Comparison of ENCODE assay signal across 7 cellular contexts in genomic region chr1:113835686-113836290, GRCh38. TPM values are rescaled to one million over a fixed set of nuclear protein-coding genes. Genes with fewer than 3 reads are reported as not detected.
DNase-seq lines count a peak whose midpoint lies in the region; ATAC-seq and TF ChIP-seq lines count a peak whose summit lies in the region.

No MANE protein-coding gene starts in this region.

- no peaks in the 10 kb centered on the region for H4K20me1 ChIP-seq in OCI-LY3 (ENCODE audit: insufficient read depth, low read length)

- no peaks in the 10 kb centered on the region for H3K79me2 ChIP-seq in OCI-LY3 (ENCODE audit: low read length)

- no peaks in the 10 kb centered on the region for H3K9me3 Mint-ChIP-seq in stimulated activated naive CD8-positive, alpha-beta T cell treated with anti-CD3 and anti-CD28 coated beads, Interleukin-15, amount 100 ng/mL, for 72 hours

- no peak overlapping the region for H3K4me2 ChIP-seq in OCI-LY3 (ENCODE audit: low read length)

- no peak overlapping the region for H3K9ac ChIP-seq in OCI-LY3 (ENCODE audit: low read length)

- no peaks in the 10 kb centered on the region for H3K4me1 ChIP-seq in OCI-LY3 (ENCODE audit: low read length)

- H3K4me3 ChIP-seq in H7 (ENCODE audit: insufficient read depth, low read depth, low read length) = no peak overlapping the region
- H3K4me3 ChIP-seq in OCI-LY3 (ENCODE audit: low read length) = no peak overlapping the region

- H3K27me3 ChIP-seq in H7 (ENCODE audit: control insufficient read depth, insufficient read depth, low read length) (no peaks in the 10 kb centered on the region; the same call in 1 of the 2 replicates), OCI-LY3 (ENCODE audit: low read depth, low read length) (no peaks in the 10 kb centered on the region)

- no peak overlapping the region for H2AFZ ChIP-seq in OCI-LY3 (ENCODE audit: low read depth, low read length)

- H3K27me3 Mint-ChIP-seq in stimulated activated naive CD8-positive, alpha-beta T cell treated with anti-CD3 and anti-CD28 coated beads, Interleukin-15, amount 100 ng/mL, for 72 hours = no peaks in the 10 kb centered on the region

- H3K27ac ChIP-seq in OCI-LY3 (ENCODE audit: low read length) = no peak overlapping the region

- no peaks in the 10 kb centered on the region for H3K9me3 ChIP-seq in OCI-LY3 (ENCODE audit: insufficient read depth, low read length)

- no peak for ATAC-seq in GM21360 (IDR thresholded peaks at IDR 0.05; ENCODE audit: unreplicated experiment)
- ATAC-seq in stimulated activated naive CD8-positive, alpha-beta T cell treated with anti-CD3 and anti-CD28 coated beads, Interleukin-15, amount 100 ng/mL, for 72 hours = no peak

- H3K27ac Mint-ChIP-seq in stimulated activated naive CD8-positive, alpha-beta T cell treated with anti-CD3 and anti-CD28 coated beads, Interleukin-15, amount 100 ng/mL, for 72 hours = no peak overlapping the region

- DNase-seq in COR-L47 (lab: John Stamatoyannopoulos, UW) (peak; percentile 23), H7 (peak; percentile 26), dedifferentiated amniotic fluid mesenchymal stem cell (ENCODE audit: extremely low spot score) (peak; percentile 53), middle frontal gyrus (ENCODE audit: extremely low spot score, low spot score) (peak; percentile 30)
- DNase-seq in stimulated activated naive CD8-positive, alpha-beta T cell treated with anti-CD3 and anti-CD28 coated beads, Interleukin-15, amount 100 ng/mL, for 72 hours = no peak

- no peak overlapping the region for H3K4me3 Mint-ChIP-seq in stimulated activated naive CD8-positive, alpha-beta T cell treated with anti-CD3 and anti-CD28 coated beads, Interleukin-15, amount 100 ng/mL, for 72 hours

- TF ChIP-seq CTCF in OCI-LY3 (IDR thresholded peaks at IDR 0.05; ENCODE audit: low read depth, low read length) = peak; percentile 51

- no peaks in the 10 kb centered on the region for H3K4me1 Mint-ChIP-seq in stimulated activated naive CD8-positive, alpha-beta T cell treated with anti-CD3 and anti-CD28 coated beads, Interleukin-15, amount 100 ng/mL, for 72 hours

- no peaks in the 10 kb centered on the region for H3K36me3 ChIP-seq in H7 (replicated peaks; ENCODE audit: control insufficient read depth, insufficient read depth, low read length)
- no peaks in the 10 kb centered on the region for H3K36me3 ChIP-seq in OCI-LY3 (replicated peaks; ENCODE audit: low read depth, low read length)

RNA-seq across cellular contexts. Expression of gene RSBN1, which starts 23.5 kb away (rescaled TPM):
- total RNA-seq in H7 (2014; rRNA removed; shearing (Covaris generic)) = 14.6 and 23.4 TPM in 2 replicates

RNA-seq across cellular contexts. Expression of gene PTPN22, which starts 35.7 kb away (rescaled TPM):
- not detected in 2 replicates for total RNA-seq in H7 (2014; rRNA removed; shearing (Covaris generic))

RNA-seq across cellular contexts. Expression of gene BCL2L15, which starts 51.6 kb away (rescaled TPM):
- not detected in 2 replicates for total RNA-seq in H7 (2014; rRNA removed; shearing (Covaris generic))

Comparison
In these comparisons a context has a peak if more than half of its experiments do, and no peak if none do; other contexts are left out.
1. DNase-seq: peak in COR-L47 (single experiment), H7 (single experiment), dedifferentiated amniotic fluid mesenchymal stem cell (single experiment) and middle frontal gyrus (single experiment); none in stimulated activated naive CD8-positive, alpha-beta T cell treated with anti-CD3 and anti-CD28 coated beads, Interleukin-15, amount 100 ng/mL, for 72 hours (0 of 2).